Comparison of ENCODE assay signal across 8 cellular contexts in the genomic region with DNA sequence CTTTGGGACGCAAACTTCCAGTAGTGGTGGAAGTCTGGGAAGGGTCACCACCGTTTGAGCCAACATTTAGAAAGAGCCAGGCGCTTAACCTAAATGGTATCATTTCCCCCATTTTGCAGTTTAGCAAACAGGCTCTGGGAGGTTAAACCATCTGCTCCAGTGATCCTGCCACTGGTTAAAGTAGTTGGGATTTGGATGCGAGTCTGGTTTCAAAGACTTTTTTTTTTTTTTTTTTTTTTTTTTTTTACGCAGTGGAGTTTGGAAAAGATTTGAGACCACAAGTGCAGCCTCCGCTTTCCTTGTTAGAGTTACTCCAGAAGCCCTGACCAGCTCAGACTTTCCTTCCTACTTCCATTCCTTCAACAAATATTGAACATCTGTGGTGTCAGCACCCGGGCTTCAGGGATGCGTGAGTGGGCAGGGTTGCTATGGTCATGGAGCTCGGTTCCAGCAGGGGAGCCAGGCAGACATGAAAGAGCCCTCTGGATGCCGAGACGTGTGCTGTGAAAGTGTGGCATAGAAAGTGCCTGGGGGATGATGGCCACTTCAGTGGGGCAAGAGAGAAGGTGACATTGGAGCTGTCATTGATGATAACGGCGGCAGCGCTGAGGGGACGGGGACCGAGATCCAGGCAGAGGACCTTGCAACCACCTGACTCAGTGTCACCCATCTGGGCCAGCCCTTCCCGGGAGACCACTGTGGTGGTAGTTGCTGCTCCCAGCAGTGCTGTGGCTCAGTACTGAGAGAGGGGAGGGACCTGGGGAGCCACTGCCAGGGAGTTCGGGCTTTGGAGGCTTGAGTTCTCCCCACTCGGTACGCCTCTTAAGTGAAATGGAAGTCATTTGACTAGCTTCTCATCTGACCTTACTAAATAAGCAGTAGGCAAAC. TPM values are rescaled to one million over a fixed set of nuclear protein-coding genes. Genes with fewer than 3 reads are reported as not detected.
A peak's percentile ranks its signal among the peaks of the same experiment; 100 is the strongest.
DNase-seq lines count a peak whose midpoint lies in the region; ATAC-seq and TF ChIP-seq lines count a peak whose summit lies in the region.

No MANE protein-coding gene starts in this region.

- H3K4me1 Mint-ChIP-seq in effector memory CD8-positive, alpha-beta T cell (ENCODE audit: low read depth in 2 of 2): peaks cover 14 to 19% of the 10 kb centered on the region in 2 donors

- H3K9me3 Mint-ChIP-seq in effector memory CD8-positive, alpha-beta T cell: no peaks in the 10 kb centered on the region

- H3K4me3 Mint-ChIP-seq in effector memory CD8-positive, alpha-beta T cell: peak overlapping the region; percentile 88 to 90

- intact Hi-C loops in upper lobe of right lung (cut with DNase I): no loop called here

- H3K27ac Mint-ChIP-seq in effector memory CD8-positive, alpha-beta T cell: peak overlapping the region; percentile 98 to 100

- peaks cover 26% of the 10 kb centered on the region for H3K36me3 Mint-ChIP-seq in effector memory CD8-positive, alpha-beta T cell (ENCODE audit: insufficient read depth)

- no peak for TF ChIP-seq CTCF in upper lobe of right lung (IDR thresholded peaks at IDR 0.05)

- peak; percentile 11 to 18 for DNase-seq in AML-193 (lab: John Stamatoyannopoulos, UW)
- peak; percentile 52 for DNase-seq in RPMI8226
- no peak for DNase-seq in effector memory CD8-positive, alpha-beta T cell
- DNase-seq in upper lobe of right lung: no peak
- DNase-seq in D341Med (ENCODE audit: low spot score): no peak
- no peak for DNase-seq in mesenteric fat pad (ENCODE audit: low spot score)

- H3K4me3 ChIP-seq in mononuclear cell (ENCODE audit: low read length) (peak overlapping the region; percentile 69), upper lobe of right lung (peak overlapping the region; percentile 91)

- H3K9me3 ChIP-seq in mononuclear cell (ENCODE audit: low read depth, low read length) (no peaks in the 10 kb centered on the region), upper lobe of right lung (no peaks in the 10 kb centered on the region)

- peaks cover 37% of the 10 kb centered on the region for H3K4me1 ChIP-seq in mononuclear cell (ENCODE audit: insufficient read depth, low read length)
- H3K4me1 ChIP-seq in upper lobe of right lung: peaks cover 24% of the 10 kb centered on the region

- H3K36me3 ChIP-seq in upper lobe of right lung: no peaks in the 10 kb centered on the region

- H3K27me3 ChIP-seq in mononuclear cell (ENCODE audit: insufficient read depth, low read length) (peaks cover 3% of the 10 kb centered on the region), upper lobe of right lung (peaks cover 2% of the 10 kb centered on the region)

- ATAC-seq in GM18520 (IDR thresholded peaks at IDR 0.05; ENCODE audit: unreplicated experiment) (peak; percentile 1), upper lobe of right lung (peak; percentile 1)
- no peak for ATAC-seq in effector memory CD8-positive, alpha-beta T cell (replicated peaks)

- H3K27ac ChIP-seq in upper lobe of right lung: peak overlapping the region; percentile 98

- H3K27me3 Mint-ChIP-seq in effector memory CD8-positive, alpha-beta T cell: peaks cover 0 to 9% of the 10 kb centered on the region in 2 donors

RNA-seq across cellular contexts. Expression of gene RNU6-1, which starts 1.1 kb away (rescaled TPM):
- total RNA-seq in mononuclear cell (not detected), upper lobe of right lung (not detected), mesenteric fat pad (not detected)

RNA-seq across cellular contexts. Expression of gene SKOR1, which starts 15.7 kb away (rescaled TPM):
- total RNA-seq in mononuclear cell: 1.9 TPM
- 0.52 TPM for total RNA-seq in upper lobe of right lung
- total RNA-seq in mesenteric fat pad: 0.26 TPM

Comparison
In these comparisons a context has a peak if more than half of its experiments do, and no peak if none do; other contexts are left out.
1. DNase-seq: peak in AML-193 (2 of 2) and RPMI8226 (single experiment); none in effector memory CD8-positive, alpha-beta T cell (0 of 3), upper lobe of right lung (single experiment), D341Med (single experiment) and mesenteric fat pad (single experiment).